In genomic region chr5:127999909-128000308, GRCh38 we compare ENCODE assay signal across 33 cellular contexts.
"Had no signal": no experiment of that assay in that cellular context is flagged by ENCODE, and none has a peak within 500 bp of the region (broad histone marks: within the 10 kb centered on the region; RNA-seq: fewer than 3 reads in every experiment).

No MANE protein-coding gene starts in this region.

- H3K4me1 ChIP-seq: body of pancreas, breast epithelium had no signal

- H3K36me3 ChIP-seq: adrenal gland, brain microvascular endothelial cell, breast epithelium had no signal

- H3K27ac ChIP-seq: adrenal gland, body of pancreas, brain microvascular endothelial cell, breast epithelium, VCaP had no signal

- FAIRE-seq: astrocyte, TTC549 had no signal

- H3K27me3 ChIP-seq: adrenal gland, body of pancreas, brain microvascular endothelial cell, breast epithelium had no signal

- H3K9me3 ChIP-seq: adrenal gland, body of pancreas, breast epithelium had no signal

- H3K4me3 ChIP-seq: adrenal gland, body of pancreas, breast epithelium had no signal

- DNase-seq: activated B cell treated with CpG ODN at 0.5 μM for 24 hours; activated CD4-positive, alpha-beta memory T cell treated with anti-CD3 and anti-CD28 coated beads for 36 hours; activated CD4-positive, alpha-beta T cell treated with anti-CD3 and anti-CD28 coated beads for 4 hours; activated CD4-positive, alpha-beta T cell treated with anti-CD3 and anti-CD28 coated beads, Interleukin-2, amount 10 ng/mL, durations not matched to agents 24 days and 14 days; activated CD4-positive, alpha-beta T cell treated with anti-CD3 and anti-CD28 coated beads, Interleukin-2, amount 50 U/mL, for 1 hour; activated CD4-positive, alpha-beta T cell treated with anti-CD3 and anti-CD28 coated beads, Interleukin-2, amount 50 U/mL, for 4 hours; activated CD4-positive, CD25-positive, alpha-beta regulatory T cell treated with anti-CD3 and anti-CD28 coated beads, Interleukin-2, amount 50 U/mL, for 72 hours; activated CD8-positive, alpha-beta memory T cell treated with anti-CD3 and anti-CD28 coated beads, Interleukin-2, amount 50 U/mL, for 4 hours; activated CD8-positive, alpha-beta T cell treated with anti-CD3 and anti-CD28 coated beads for 36 hours; activated effector memory CD4-positive, alpha-beta T cell treated with anti-CD3 and anti-CD28 coated beads, Interleukin-2, amount 50 U/mL, for 16 hours; activated gamma-delta T cell treated with Interleukin-2 at 50 U/mL for 16 hours; activated naive CD4-positive, alpha-beta T cell; activated naive CD4-positive, alpha-beta T cell treated with anti-CD3 and anti-CD28 coated beads for 36 hours; activated naive CD4-positive, alpha-beta T cell treated with anti-CD3 and anti-CD28 coated beads, Interleukin-2, amount 50 U/mL, for 16 hours; activated naive CD8-positive, alpha-beta T cell treated with anti-CD3 and anti-CD28 coated beads for 36 hours; activated T-cell treated with anti-CD3 and anti-CD28 coated beads for 4 hours; activated T-cell treated with anti-CD3 and anti-CD28 coated beads, Interleukin-2, amount 50 U/mL, for 1 hour; activated T-cell treated with anti-CD3 and anti-CD28 coated beads, Interleukin-2, amount 50 U/mL, for 4 hours; activated T-cell treated with anti-CD3 and anti-CD28 coated beads, Interleukin-2, amount 50 U/mL, for 72 hours; adrenal gland; amniotic stem cell; aorta; body of pancreas; brain microvascular endothelial cell; central memory CD4-positive, alpha-beta T cell; T-helper 2 cell; T-helper 9 cell had no signal

- ATAC-seq: activated CD8-positive, alpha-beta T cell treated with anti-CD3 and anti-CD28 coated beads for 36 hours; activated naive CD4-positive, alpha-beta T cell treated with anti-CD3 and anti-CD28 coated beads, Interleukin-2, amount 50 U/mL, for 72 hours; activated T-cell treated with anti-CD3 and anti-CD28 coated beads, Interleukin-2, amount 50 U/mL, for 4 hours; activated T-cell treated with anti-CD3 and anti-CD28 coated beads, Interleukin-2, amount 50 U/mL, for 72 hours; activated T-helper 17 cell treated with anti-CD3 and anti-CD28 coated beads, Interleukin-2, amount 50 U/mL, for 72 hours; body of pancreas had no signal
